Comparison of ENCODE assay signal across 11 cellular contexts in the genomic region with DNA sequence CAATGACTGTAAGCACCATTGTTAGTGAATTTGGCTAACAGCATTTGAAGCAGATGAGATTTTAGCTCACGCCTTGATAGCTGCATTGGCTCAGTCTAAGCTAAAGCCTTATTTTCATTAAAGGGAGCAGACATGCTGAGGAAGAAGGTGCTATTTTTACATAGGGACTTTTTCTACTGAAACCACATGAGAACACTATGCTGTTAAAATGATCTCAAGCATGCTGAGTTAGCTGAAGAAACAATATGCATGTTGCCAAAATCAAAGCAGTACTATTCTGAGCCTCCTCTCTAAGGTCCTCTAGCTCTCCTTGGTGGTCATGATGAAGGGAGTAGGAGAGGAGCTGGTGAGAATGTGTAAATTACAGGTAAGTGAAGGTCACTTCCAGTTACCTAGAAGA.
DNase-seq lines count a peak whose midpoint lies in the region; ATAC-seq, FAIRE-seq and TF ChIP-seq lines count a peak whose summit lies in the region.
"Had no signal": no experiment of that assay in that cellular context is flagged by ENCODE, and none has a peak within 500 bp of the region (broad histone marks: within the 10 kb centered on the region; RNA-seq: fewer than 3 reads in every experiment).

No MANE protein-coding gene starts in this region.

- no peaks in the 10 kb centered on the region for H3K4me1 ChIP-seq in pancreas
- H3K4me1 ChIP-seq: uterus had no signal

- FAIRE-seq in frontal cortex (lab: Jason Lieb, UNC) = no peak
- no peak for FAIRE-seq in pancreas (lab: Jason Lieb, UNC)
- FAIRE-seq: keratinocyte had no signal

- H3K4me3 ChIP-seq in pancreas = no peak overlapping the region
- H3K4me3 ChIP-seq: uterus had no signal

- no peaks in the 10 kb centered on the region for H3K36me3 ChIP-seq in pancreas
- H3K36me3 ChIP-seq: uterus had no signal

- peak; percentile 88 for DNase-seq in GM13977 (ENCODE audit: low spot score)
- DNase-seq in frontal cortex (ENCODE audit: low spot score in 2 of 2) = peak; percentile 52 to 57
- DNase-seq in NCI-H1436 treated with DMSO at 0.1 percent for 48 hours (lab: John Stamatoyannopoulos, UW) = no peak
- DNase-seq in pancreas = no peak
- no peak for DNase-seq in activated gamma-delta T cell treated with Interleukin-2 at 50 U/mL for 16 hours
- no peak for DNase-seq in occipital lobe (lab: John Stamatoyannopoulos, UW)
- DNase-seq: cortex of kidney, uterus had no signal

- H3K27ac ChIP-seq in pancreas = no peak overlapping the region
- H3K27ac ChIP-seq: uterus had no signal

- in situ Hi-C loops in GM13977 (cut with MboI; ENCODE audit: low pct_unique_long_range_greater_than_20kb, low sequenced_read_pairs, unreplicated experiment) = no loop called here

- ATAC-seq in GM21390 (IDR thresholded peaks at IDR 0.05; ENCODE audit: unreplicated experiment) (peak; percentile 95), HG03175 (IDR thresholded peaks at IDR 0.05; ENCODE audit: unreplicated experiment) (peak; percentile 80), pancreas (no peak)

- TF ChIP-seq CTCF in GM13977 (IDR thresholded peaks at IDR 0.05; ENCODE audit: extremely low read depth, insufficient read depth, missing control alignments) (peak; percentile 40), pancreas (IDR thresholded peaks at IDR 0.05) (no peak)

- 73 to 86% methylated on average over 1 of the region's 1 CpG for WGBS in pancreas, 2 donors

- no peaks in the 10 kb centered on the region for H3K27me3 ChIP-seq in pancreas
- H3K27me3 ChIP-seq: uterus had no signal

- intact Hi-C loops in pancreas (cut with DNase I) = no loop called here

- H3K9me3 ChIP-seq in pancreas = no peaks in the 10 kb centered on the region
- H3K9me3 ChIP-seq: uterus had no signal

Comparison
In these comparisons a context has a peak if more than half of its experiments do, and no peak if none do; other contexts are left out.
1. DNase-seq: peak in GM13977 (single experiment) and frontal cortex (2 of 2); none in NCI-H1436 treated with DMSO at 0.1 percent for 48 hours (single experiment), pancreas (0 of 6), activated gamma-delta T cell treated with Interleukin-2 at 50 U/mL for 16 hours (single experiment) and occipital lobe (single experiment).
2. ATAC-seq: peak in GM21390 (single experiment) and HG03175 (single experiment); none in pancreas (0 of 4).